ENCODE assay signal across 8 cellular contexts in the genomic region with DNA sequence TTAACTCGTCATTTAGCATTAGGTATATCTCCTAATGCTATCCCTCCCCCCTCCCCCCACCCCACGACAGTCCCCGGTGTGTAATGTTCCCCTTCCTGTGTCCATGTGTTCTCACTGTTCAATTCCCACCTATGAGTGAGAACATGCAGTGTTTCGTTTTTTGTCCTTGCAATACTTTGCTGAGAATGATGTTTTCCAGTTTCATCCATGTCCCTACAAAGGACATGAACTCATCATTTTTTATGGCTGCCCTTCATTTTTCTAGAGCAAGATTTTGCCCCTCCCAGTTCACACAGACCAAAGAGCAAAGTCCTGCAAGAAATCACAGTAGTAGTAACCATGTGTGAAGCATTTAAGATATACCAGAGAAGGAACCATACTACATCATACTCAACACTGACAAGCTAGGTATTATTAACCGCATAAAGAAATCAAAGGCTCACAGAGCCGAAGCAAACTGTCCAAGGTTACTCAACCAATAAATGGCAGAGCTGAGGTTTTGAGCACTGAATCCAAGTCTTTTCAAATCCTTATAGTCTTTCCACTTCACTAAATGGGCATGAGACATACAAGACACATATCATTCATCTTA. TPM values are rescaled to one million over a fixed set of nuclear protein-coding genes. Genes with fewer than 3 reads are reported as not detected.
DNase-seq lines count a peak whose midpoint lies in the region; ATAC-seq, FAIRE-seq and TF ChIP-seq lines count a peak whose summit lies in the region.
"Not testable (repeated sequence)": the region's sequence is repeated elsewhere in the genome, so short reads cannot be mapped to it uniquely, and the experiment has no call there.

No MANE protein-coding gene starts in this region.

- H3K9me3 ChIP-seq in Caco-2, heart right ventricle, uterus: not testable (repeated sequence)

- CTCF ChIA-PET in Caco-2 (lab: Charles Lee) = interaction anchor here (1.3 kb wide), 1 partner anchor 23 kb away, joined by 4 read pairs; no protein-coding TSS in a partner anchor

- H3K36me3 ChIP-seq in Caco-2 (ENCODE audit: control insufficient read depth, insufficient read depth, low read length); heart right ventricle; uterus: not testable (repeated sequence)

- peak; percentile 62 for FAIRE-seq in RCC 7860 (lab: Jason Lieb, UNC)

- not testable (repeated sequence) for H3K27me3 Mint-ChIP-seq in Caco-2 (ENCODE audit: insufficient read depth, unreplicated experiment); nephron progenitor cell (ENCODE audit: low read depth, poor library complexity)

- H3K27ac Mint-ChIP-seq in Caco-2 (ENCODE audit: unreplicated experiment) (peak overlapping the region; percentile 27), nephron progenitor cell (peak overlapping the region; percentile 72)

- H3K4me1 ChIP-seq in Caco-2, uterus: not testable (repeated sequence)
- H3K4me1 ChIP-seq in heart right ventricle = peaks cover 5 to 53% (median 28%) of the 10 kb centered on the region in 9 donors

- H3K27ac ChIP-seq in dorsolateral prefrontal cortex (peak overlapping the region in 48 of 59 donors; percentile 14 to 87 (median 57)), heart right ventricle (peak overlapping the region in 6 of 10 donors; percentile 0 to 79 (median 42)), uterus (peak overlapping the region; percentile 6 to 24)

- intact Hi-C loops in Caco-2 (cut with micrococcal nuclease; ENCODE audit: unreplicated experiment); dorsolateral prefrontal cortex (cut with DNase I); left colon (cut with DNase I, micrococcal nuclease); uterus (cut with DNase I; ENCODE audit: low total_unique reads): not testable (repeated sequence)
- intact Hi-C loops in heart right ventricle (cut with DNase I) = loop anchor here in 1 of 10 donors (2.0 kb wide), 1 partner anchor 34 kb away; no protein-coding TSS in a partner anchor

- H3K4me3 Mint-ChIP-seq in Caco-2 (ENCODE audit: unreplicated experiment); nephron progenitor cell: not testable (repeated sequence)

- H3K27me3 ChIP-seq in Caco-2 (replicated peaks; ENCODE audit: control insufficient read depth, insufficient read depth, low read length); dorsolateral prefrontal cortex; heart right ventricle; uterus: not testable (repeated sequence)

- POLR2A ChIA-PET in Caco-2 (lab: Charles Lee) = not testable (repeated sequence)

- WGBS in heart right ventricle, 2 donors = 70 to 79% methylated on average over 5 to 6 of the region's 6 CpGs

- peak in 1 of 8 donors; percentile 21 for ATAC-seq in heart right ventricle
- ATAC-seq in left colon = peak; percentile 98

- H3K9me3 Mint-ChIP-seq in Caco-2 (ENCODE audit: unreplicated experiment); nephron progenitor cell: not testable (repeated sequence)

- H3K4me3 ChIP-seq in Caco-2 (ENCODE audit: low read depth, low read length); dorsolateral prefrontal cortex; heart right ventricle; uterus: not testable (repeated sequence)

- not testable (repeated sequence) for H3K36me3 Mint-ChIP-seq in Caco-2 (ENCODE audit: insufficient read depth, unreplicated experiment)
- peaks cover 48% of the 10 kb centered on the region for H3K36me3 Mint-ChIP-seq in nephron progenitor cell (ENCODE audit: low read depth)

- not testable (repeated sequence) for TF ChIP-seq CTCF in Caco-2 (IDR thresholded peaks at IDR 0.05; ENCODE audit: insufficient read depth in 1 of 2, low read depth in 1 of 2, low read length in 1 of 2, severe bottlenecking in 1 of 2, unreplicated experiment in 1 of 2); dorsolateral prefrontal cortex (IDR thresholded peaks at IDR 0.05 in 54 of 56, conservative IDR thresholded peaks at IDR 0.05 in 2 of 56; ENCODE audit: low read depth in 1 of 56, partially characterized antibody in 56 of 56); heart right ventricle (IDR thresholded peaks at IDR 0.05); nephron progenitor cell (IDR thresholded peaks at IDR 0.05); uterus (IDR thresholded peaks at IDR 0.05)

- DNase-seq in Caco-2, dorsolateral prefrontal cortex, heart right ventricle, nephron progenitor cell, uterus: not testable (repeated sequence)
- DNase-seq in RCC 7860 (ENCODE audit: low spot score) = peak; percentile 30
- peak; percentile 24 for DNase-seq in amniotic epithelial cell (ENCODE audit: low read depth)
- DNase-seq in left colon = peak in 1 of 2 donors; percentile 10

- not testable (repeated sequence) for BruUV-seq in Caco-2 (replicated peaks; lab: Mats Ljungman, UMichigan)

- not testable (repeated sequence) for TF ChIP-seq POLR2A in uterus (IDR thresholded peaks at IDR 0.05)

- H3K4me1 Mint-ChIP-seq in Caco-2 (ENCODE audit: low read depth, unreplicated experiment) (peaks cover 23% of the 10 kb centered on the region), nephron progenitor cell (peaks cover 37% of the 10 kb centered on the region)

RNA-seq across cellular contexts. Expression of a gene that starts 36.1 kb away (rescaled TPM):
- 25.4 and 27.7 TPM in 2 replicates for total RNA-seq in Caco-2 (2022)
- 10 to 100 TPM; 17.1 to 54.6 (median 33.8) TPM for total RNA-seq in dorsolateral prefrontal cortex
- 10 to 100 TPM in 1 of 10 donors, 1 to 10 TPM in 9; 5.8 to 11.0 (median 8.4) TPM for total RNA-seq in heart right ventricle
- polyA plus RNA-seq in heart right ventricle = 1 to 10 TPM; 2.0 to 6.7 TPM
- 10 to 100 TPM; 39.3 to 39.6 TPM for total RNA-seq in left colon
- 10 to 100 TPM in 2 of 4 donors, 1 to 10 TPM in 2; 5.6 to 33.0 (median 18.9) TPM for total RNA-seq in uterus
